ENCODE assay signal across 26 cellular contexts in the genomic region with DNA sequence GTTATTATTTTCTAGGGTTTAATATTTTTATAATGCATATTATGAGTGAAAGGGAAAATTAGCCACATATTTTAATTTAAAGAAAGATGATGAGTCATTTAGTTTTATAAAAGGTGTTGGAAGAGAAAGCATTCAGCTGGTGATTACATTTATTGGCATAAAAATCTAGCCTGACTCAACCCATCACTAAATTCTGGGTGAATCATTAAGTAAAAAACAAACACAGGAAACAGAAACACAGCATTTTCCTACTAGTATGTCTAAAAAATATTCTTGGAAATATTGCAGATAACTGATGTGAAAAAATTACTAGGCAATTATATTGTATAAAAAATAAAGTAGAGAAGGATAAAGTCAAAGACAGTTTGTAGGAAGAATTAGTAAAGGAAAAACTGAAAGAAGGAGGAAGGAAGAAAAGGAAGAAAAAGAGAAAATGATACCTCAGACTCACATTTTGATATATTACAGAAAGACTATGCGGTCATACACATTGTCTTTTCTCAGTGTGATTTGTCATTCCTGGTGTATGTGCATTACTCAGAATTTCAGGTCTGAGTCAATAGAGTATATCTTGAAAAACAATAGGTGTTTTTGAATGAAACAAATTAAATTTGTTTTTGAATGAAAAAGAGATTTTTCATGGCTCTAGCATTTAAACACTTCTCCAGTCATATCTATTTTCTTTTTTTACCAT. TPM values are rescaled to one million over a fixed set of nuclear protein-coding genes. Genes with fewer than 3 reads are reported as not detected.
DNase-seq lines count a peak whose midpoint lies in the region; ATAC-seq, FAIRE-seq and TF ChIP-seq lines count a peak whose summit lies in the region.
"Had no signal": no experiment of that assay in that cellular context is flagged by ENCODE, and none has a peak within 500 bp of the region (broad histone marks: within the 10 kb centered on the region; RNA-seq: fewer than 3 reads in every experiment).

No MANE protein-coding gene starts in this region.

- CTCF ChIA-PET in A549 (lab: Yijun Ruan, JAX) = no interaction called here
- CTCF ChIA-PET in WTC11 (lab: Charles Lee) = no interaction called here

- peak in 1 of 2 experiments; percentile 3 for DNase-seq in A549 (ENCODE audit: low read depth in 1 of 2, low spot score in 1 of 2)
- DNase-seq in HTR-8/SVneo (ENCODE audit: insufficient read length, low spot score) = peak; percentile 18
- DNase-seq in WTC11 (ENCODE audit: low spot score) = no peak
- DNase-seq in fibroblast of mammary gland (ENCODE audit: low read depth) = peak; percentile 10
- DNase-seq in posterior cingulate gyrus = no peak
- DNase-seq in GF-D8 (lab: John Stamatoyannopoulos, UW) = no peak
- no peak for DNase-seq in effector memory CD4-positive, alpha-beta T cell
- DNase-seq: activated CD4-positive, alpha-beta T cell treated with anti-CD3 and anti-CD28 coated beads for 1 hour; activated CD8-positive, alpha-beta T cell treated with anti-CD3 and anti-CD28 coated beads for 36 hours; activated gamma-delta T cell treated with Interleukin-2 at 50 U/mL for 16 hours; activated T-cell treated with anti-CD3 and anti-CD28 coated beads for 4 hours; cortex of kidney; DND-41; mesendoderm; MG63; NCI-H2081 treated with DMSO at 0.1 percent for 48 hours; NCI-H446; OCI-M1; trophoblast cell had no signal

- H3K27me3 Mint-ChIP-seq in WTC11 (ENCODE audit: low read depth) = no peaks in the 10 kb centered on the region
- H3K27me3 Mint-ChIP-seq: activated CD8-positive, alpha-beta T cell treated with anti-CD3 and anti-CD28 coated beads for 36 hours had no signal

- peaks cover 14% of the 10 kb centered on the region for H3K4me1 Mint-ChIP-seq in WTC11

- H3K4me3 ChIP-seq in A549 (no peak overlapping the region), fibroblast of mammary gland (ENCODE audit: control insufficient read depth, low read depth, low read length) (no peak overlapping the region)
- no peak overlapping the region for H3K4me3 ChIP-seq in effector memory CD4-positive, alpha-beta T cell (ENCODE audit: insufficient read depth, low read depth, low read length, poor library complexity, severe bottlenecking)
- H3K4me3 ChIP-seq: HAP-1, MG63 had no signal

- no peak for TF ChIP-seq RAD21 in A549 (conservative IDR thresholded peaks at IDR 0.05 in 1 of 2, IDR thresholded peaks at IDR 0.05 in 1 of 2)

- H3K9me3 Mint-ChIP-seq in WTC11 = peaks cover 34% of the 10 kb centered on the region

- H3K36me3 ChIP-seq in effector memory CD4-positive, alpha-beta T cell (ENCODE audit: control insufficient read depth, insufficient read depth, low read length) = no peaks in the 10 kb centered on the region
- H3K36me3 ChIP-seq: HAP-1, MG63, neutrophil had no signal

- H3K4me2 ChIP-seq in A549 = peak overlapping the region; percentile 41

- no peak for TF ChIP-seq CTCF in A549 (IDR thresholded peaks at IDR 0.05)
- no peak for TF ChIP-seq CTCF in WTC11 (IDR thresholded peaks at IDR 0.05)
- no peak for TF ChIP-seq CTCF in fibroblast of mammary gland (conservative IDR thresholded peaks at IDR 0.05; ENCODE audit: control insufficient read depth, insufficient read depth, low read depth, low read length)

- 0 out of 6 replicates have a peak overlapping the region, but pooled peaks of 1 of the 2 experiments have one; percentile 43 for H3K27ac ChIP-seq in A549
- no peak overlapping the region for H3K27ac ChIP-seq in effector memory CD4-positive, alpha-beta T cell (ENCODE audit: insufficient read depth, low read length, poor library complexity, severe bottlenecking)
- H3K27ac ChIP-seq: neutrophil had no signal

- no peaks in the 10 kb centered on the region for H3K9me3 ChIP-seq in A549
- no peaks in the 10 kb centered on the region for H3K9me3 ChIP-seq in effector memory CD4-positive, alpha-beta T cell (ENCODE audit: control insufficient read depth, low read length)
- H3K9me3 ChIP-seq: HAP-1, neutrophil had no signal

- no peak for TF ChIP-seq POLR2A in A549 (IDR thresholded peaks at IDR 0.05; ENCODE audit: low read length)

- no peak for TF ChIP-seq EP300 in A549 (IDR thresholded peaks at IDR 0.05)

- H3K36me3 Mint-ChIP-seq in WTC11 = peaks cover 23% of the 10 kb centered on the region

- H3K27me3 ChIP-seq in effector memory CD4-positive, alpha-beta T cell (replicated peaks; ENCODE audit: control insufficient read depth, insufficient read depth, low read length, poor library complexity, severe bottlenecking) = no peaks in the 10 kb centered on the region
- H3K27me3 ChIP-seq: MG63, neutrophil had no signal

- no peak overlapping the region for H3K27ac Mint-ChIP-seq in WTC11
- H3K27ac Mint-ChIP-seq: activated CD8-positive, alpha-beta T cell treated with anti-CD3 and anti-CD28 coated beads for 36 hours had no signal

- peak overlapping the region; percentile 80 for H3K4me3 Mint-ChIP-seq in WTC11
- H3K4me3 Mint-ChIP-seq: activated CD8-positive, alpha-beta T cell treated with anti-CD3 and anti-CD28 coated beads for 36 hours had no signal

- POLR2A ChIA-PET in A549 (lab: Yijun Ruan, JAX) (no interaction called here), WTC11 (lab: Charles Lee) (no interaction called here)

- whole genome bisulfite sequencing in A549 (ENCODE audit: missing lambda C conversion rate) = 0% methylated on average over 1 of the region's 1 CpG

- peak; percentile 48 to 74; a peak in 2 of 6 replicates for ATAC-seq in A549
- no peak for ATAC-seq in WTC11
- ATAC-seq in GM18868 (IDR thresholded peaks at IDR 0.05; ENCODE audit: unreplicated experiment) = no peak
- ATAC-seq: activated CD8-positive, alpha-beta T cell treated with anti-CD3 and anti-CD28 coated beads for 36 hours; left lobe of liver had no signal

- intact Hi-C loops in posterior cingulate gyrus (cut with DNase I) = no loop called here

- FAIRE-seq in A549 (lab: Jason Lieb, UNC) = no peak
- FAIRE-seq in HTR-8/SVneo (lab: Jason Lieb, UNC) = no peak
- FAIRE-seq: TTC549 had no signal

- peaks cover 4% of the 10 kb centered on the region; the same call in 2 of the 3 replicates for H3K4me1 ChIP-seq in A549
- no peaks in the 10 kb centered on the region for H3K4me1 ChIP-seq in effector memory CD4-positive, alpha-beta T cell (ENCODE audit: control insufficient read depth, insufficient read depth, low read length, poor library complexity, severe bottlenecking)
- H3K4me1 ChIP-seq: HAP-1 had no signal

TF ChIP-seq in A549, 52 proteins besides CTCF, POLR2A, EP300 and RAD21:
- TF ChIP-seq JUNB (IDR thresholded peaks at IDR 0.05) (peak; percentile 39; the same call in 1 of the 2 replicates), HOXB13 (CRISPR knock-in tag; IDR thresholded peaks at IDR 0.05; ENCODE audit: low read depth) (no peak), FOSL2 (IDR thresholded peaks at IDR 0.05) (no peak), FOSL2 (CRISPR knock-in tag; IDR thresholded peaks at IDR 0.05) (peak; percentile 28)

TF ChIP-seq in WTC11, 78 proteins besides CTCF, POLR2A, EP300 and RAD21 (continues in another document):
- TF ChIP-seq, protein P1, sequence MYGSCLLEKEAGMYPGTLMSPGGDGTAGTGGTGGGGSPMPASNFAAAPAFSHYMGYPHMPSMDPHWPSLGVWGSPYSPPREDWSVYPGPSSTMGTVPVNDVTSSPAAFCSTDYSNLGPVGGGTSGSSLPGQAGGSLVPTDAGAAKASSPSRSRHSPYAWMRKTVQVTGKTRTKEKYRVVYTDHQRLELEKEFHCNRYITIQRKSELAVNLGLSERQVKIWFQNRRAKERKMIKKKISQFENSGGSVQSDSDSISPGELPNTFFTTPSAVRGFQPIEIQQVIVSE (CRISPR knock-in tag; IDR thresholded peaks at IDR 0.05; ENCODE audit: borderline replicate concordance) = no peak
- TF ChIP-seq, protein P2, sequence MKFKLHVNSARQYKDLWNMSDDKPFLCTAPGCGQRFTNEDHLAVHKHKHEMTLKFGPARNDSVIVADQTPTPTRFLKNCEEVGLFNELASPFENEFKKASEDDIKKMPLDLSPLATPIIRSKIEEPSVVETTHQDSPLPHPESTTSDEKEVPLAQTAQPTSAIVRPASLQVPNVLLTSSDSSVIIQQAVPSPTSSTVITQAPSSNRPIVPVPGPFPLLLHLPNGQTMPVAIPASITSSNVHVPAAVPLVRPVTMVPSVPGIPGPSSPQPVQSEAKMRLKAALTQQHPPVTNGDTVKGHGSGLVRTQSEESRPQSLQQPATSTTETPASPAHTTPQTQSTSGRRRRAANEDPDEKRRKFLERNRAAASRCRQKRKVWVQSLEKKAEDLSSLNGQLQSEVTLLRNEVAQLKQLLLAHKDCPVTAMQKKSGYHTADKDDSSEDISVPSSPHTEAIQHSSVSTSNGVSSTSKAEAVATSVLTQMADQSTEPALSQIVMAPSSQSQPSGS (CRISPR knock-in tag; IDR thresholded peaks at IDR 0.05; ENCODE audit: borderline replicate concordance, low read depth) = no peak
- no peak for TF ChIP-seq NR3C1 (CRISPR knock-in tag; conservative IDR thresholded peaks at IDR 0.05; ENCODE audit: low read depth)
- TF ChIP-seq SMAD4 (CRISPR knock-in tag; IDR thresholded peaks at IDR 0.05) = no peak
- no peak for TF ChIP-seq MXD4 (CRISPR knock-in tag; IDR thresholded peaks at IDR 0.05; ENCODE audit: borderline replicate concordance)
- TF ChIP-seq, protein P3, sequence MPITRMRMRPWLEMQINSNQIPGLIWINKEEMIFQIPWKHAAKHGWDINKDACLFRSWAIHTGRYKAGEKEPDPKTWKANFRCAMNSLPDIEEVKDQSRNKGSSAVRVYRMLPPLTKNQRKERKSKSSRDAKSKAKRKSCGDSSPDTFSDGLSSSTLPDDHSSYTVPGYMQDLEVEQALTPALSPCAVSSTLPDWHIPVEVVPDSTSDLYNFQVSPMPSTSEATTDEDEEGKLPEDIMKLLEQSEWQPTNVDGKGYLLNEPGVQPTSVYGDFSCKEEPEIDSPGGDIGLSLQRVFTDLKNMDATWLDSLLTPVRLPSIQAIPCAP (CRISPR knock-in tag; IDR thresholded peaks at IDR 0.05) = no peak
- TF ChIP-seq ZNF671 (CRISPR knock-in tag; IDR thresholded peaks at IDR 0.05) = no peak
- TF ChIP-seq, protein P4, sequence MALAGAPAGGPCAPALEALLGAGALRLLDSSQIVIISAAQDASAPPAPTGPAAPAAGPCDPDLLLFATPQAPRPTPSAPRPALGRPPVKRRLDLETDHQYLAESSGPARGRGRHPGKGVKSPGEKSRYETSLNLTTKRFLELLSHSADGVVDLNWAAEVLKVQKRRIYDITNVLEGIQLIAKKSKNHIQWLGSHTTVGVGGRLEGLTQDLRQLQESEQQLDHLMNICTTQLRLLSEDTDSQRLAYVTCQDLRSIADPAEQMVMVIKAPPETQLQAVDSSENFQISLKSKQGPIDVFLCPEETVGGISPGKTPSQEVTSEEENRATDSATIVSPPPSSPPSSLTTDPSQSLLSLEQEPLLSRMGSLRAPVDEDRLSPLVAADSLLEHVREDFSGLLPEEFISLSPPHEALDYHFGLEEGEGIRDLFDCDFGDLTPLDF (CRISPR knock-in tag; IDR thresholded peaks at IDR 0.05) = no peak
- no peak for TF ChIP-seq GTF2I (CRISPR knock-in tag; conservative IDR thresholded peaks at IDR 0.05)

RNA-seq across cellular contexts. Expression of a gene that starts 48.0 kb away (rescaled TPM):
- polyA plus RNA-seq in A549 (2011; rRNA removed) (0.44 and 0.61 TPM in 2 replicates), A549 (2017; fragmentation: RNase III; extraction: RNeasy Plus Mini Kit Qiagen cat#74134 plus additional on column Dnase treatment) (0.04 to 0.15 TPM (median 0.12 TPM) in 3 replicates)
- polyA plus RNA-seq in A549 (2012; cell fraction: cytosol; rRNA removed) = 0.03 TPM in 1 of 2 replicates, not detected in the other
- polyA plus RNA-seq in A549 (2012; cell fraction: nucleus; rRNA removed) = 0.02 TPM in 1 of 2 replicates, not detected in the other
- 0.62 and 0.78 TPM in 2 replicates for polyA minus RNA-seq in A549 (2011; rRNA and poly(A)+ RNA removed)
- 0.24 to 0.27 TPM (median 0.27 TPM) in 3 replicates for total RNA-seq in WTC11 (2021)
- total RNA-seq: A673; activated CD8-positive, alpha-beta T cell treated with anti-CD3 and anti-CD28 coated beads for 36 hours; left lobe of liver had no signal
- polyA plus RNA-seq: BJ had no signal

Comparison
In these comparisons a context has a peak if more than half of its experiments do, and no peak if none do; other contexts are left out.
1. ATAC-seq: peak in A549 (2 of 2); none in WTC11 (single experiment) and GM18868 (single experiment).
2. DNase-seq: peak in HTR-8/SVneo (single experiment) and fibroblast of mammary gland (single experiment); none in WTC11 (single experiment), posterior cingulate gyrus (0 of 10), GF-D8 (single experiment) and effector memory CD4-positive, alpha-beta T cell (0 of 3).